ENCODE assay signal across 28 cellular contexts in genomic region chr7:80890391-80890790, GRCh38. TPM values are rescaled to one million over a fixed set of nuclear protein-coding genes. Genes with fewer than 3 reads are reported as not detected.
DNase-seq lines count a peak whose midpoint lies in the region; ATAC-seq and TF ChIP-seq lines count a peak whose summit lies in the region.
"Had no signal": no experiment of that assay in that cellular context is flagged by ENCODE, and none has a peak within 500 bp of the region (broad histone marks: within the 10 kb centered on the region; RNA-seq: fewer than 3 reads in every experiment).

No MANE protein-coding gene starts in this region.

- TF ChIP-seq POLR2A in gastroesophageal sphincter (IDR thresholded peaks at IDR 0.05): no peak

- H3K4me1 Mint-ChIP-seq in HFFc6 (ENCODE audit: low read depth): peaks cover 52% of the 10 kb centered on the region
- H3K4me1 Mint-ChIP-seq: activated B cell treated with CpG ODN at 0.5 μM for 24 hours, CD14-positive monocyte had no signal

- peak overlapping the region; percentile 59 for H3K27ac Mint-ChIP-seq in HFFc6
- H3K27ac Mint-ChIP-seq: activated B cell treated with CpG ODN at 0.5 μM for 24 hours; activated T-cell treated with anti-CD3 and anti-CD28 coated beads, Interleukin-2, amount 50 U/mL, for 72 hours; CD14-positive monocyte; immature natural killer cell had no signal

- peaks cover 1% of the 10 kb centered on the region; the same call in 1 of the 2 replicates for H3K27me3 Mint-ChIP-seq in HFFc6 (ENCODE audit: insufficient read depth)
- H3K27me3 Mint-ChIP-seq: activated B cell treated with CpG ODN at 0.5 μM for 24 hours had no signal

- H3K9ac ChIP-seq in subcutaneous abdominal adipose tissue (ENCODE audit: low read length in 5 of 5): peak overlapping the region in 1 of 5 donors; percentile 66

- peaks cover 4 to 35% (median 11%) of the 10 kb centered on the region in 3 donors for H3K4me1 ChIP-seq in gastroesophageal sphincter
- H3K4me1 ChIP-seq in subcutaneous abdominal adipose tissue (ENCODE audit: control insufficient read depth in 5 of 5, insufficient read depth in 5 of 5, low read length in 5 of 5): peaks cover 0 to 26% (median 8%) of the 10 kb centered on the region in 5 donors
- H3K4me1 ChIP-seq: adrenal gland had no signal

- ATAC-seq in gastroesophageal sphincter: no peak
- ATAC-seq in GM18519 (IDR thresholded peaks at IDR 0.05; ENCODE audit: low FRiP score, unreplicated experiment): no peak
- ATAC-seq: activated T-cell treated with anti-CD3 and anti-CD28 coated beads, Interleukin-2, amount 50 U/mL, for 72 hours; left lobe of liver had no signal

- POLR2A ChIA-PET in HEK293T (lab: Yijun Ruan, JAX): no interaction called here

- 8 to 14% methylated on average over 2 of the region's 2 CpGs for WGBS in gastroesophageal sphincter (ENCODE audit: low coverage in 1 of 2), 2 donors

- H3K9me3 Mint-ChIP-seq in HFFc6: no peaks in the 10 kb centered on the region
- H3K9me3 Mint-ChIP-seq: activated B cell treated with CpG ODN at 0.5 μM for 24 hours; activated T-cell treated with anti-CD3 and anti-CD28 coated beads, Interleukin-2, amount 50 U/mL, for 72 hours had no signal

- in situ Hi-C loops in SK-MEL-5 (cut with HindIII; ENCODE audit: low pct_unique_long_range_greater_than_20kb, low sequenced_read_pairs): no loop called here

- peaks cover 26% of the 10 kb centered on the region for H3K36me3 Mint-ChIP-seq in HFFc6 (ENCODE audit: low read depth)

- TF ChIP-seq CTCF in HFFc6 (IDR thresholded peaks at IDR 0.05): no peak
- TF ChIP-seq CTCF in gastroesophageal sphincter (IDR thresholded peaks at IDR 0.05): no peak
- no peak for TF ChIP-seq CTCF in GM10266 (IDR thresholded peaks at IDR 0.05; ENCODE audit: control insufficient read depth, insufficient read depth, low read depth, missing control alignments)

- CTCF ChIA-PET in HEK293T (lab: Yijun Ruan, JAX): interaction anchor here (0.6 kb wide), 1 partner anchor 189 kb away, joined by 4 read pairs; no protein-coding TSS in a partner anchor

- no peaks in the 10 kb centered on the region for H3K9me3 ChIP-seq in gastroesophageal sphincter
- H3K9me3 ChIP-seq in subcutaneous abdominal adipose tissue (ENCODE audit: control insufficient read depth in 5 of 5, low read length in 5 of 5): no peaks in the 10 kb centered on the region
- H3K9me3 ChIP-seq: adrenal gland, stomach, tibial nerve had no signal

- peak overlapping the region; percentile 62 for H3K4me3 Mint-ChIP-seq in HFFc6
- H3K4me3 Mint-ChIP-seq: activated B cell treated with CpG ODN at 0.5 μM for 24 hours; activated T-cell treated with anti-CD3 and anti-CD28 coated beads, Interleukin-2, amount 50 U/mL, for 72 hours; CD14-positive monocyte; immature natural killer cell had no signal

- no peaks in the 10 kb centered on the region for H3K27me3 ChIP-seq in gastroesophageal sphincter
- no peaks in the 10 kb centered on the region for H3K27me3 ChIP-seq in subcutaneous abdominal adipose tissue (ENCODE audit: control insufficient read depth in 5 of 5, insufficient read depth in 4 of 5, low read length in 5 of 5)
- H3K27me3 ChIP-seq: adrenal gland, brain microvascular endothelial cell, stomach, tibial nerve had no signal

- H3K4me3 ChIP-seq in gastroesophageal sphincter (no peak overlapping the region), subcutaneous abdominal adipose tissue (ENCODE audit: low read depth in 1 of 5, low read length in 5 of 5) (no peak overlapping the region)
- H3K4me3 ChIP-seq: adrenal gland, smooth muscle cell, stomach, tibial nerve had no signal

- H3K27ac ChIP-seq in gastroesophageal sphincter (peak overlapping the region; percentile 23 to 49 (median 47)), subcutaneous abdominal adipose tissue (ENCODE audit: low read depth, low read length) (peak overlapping the region; percentile 71)
- H3K27ac ChIP-seq: adrenal gland, brain microvascular endothelial cell had no signal

- no peak for TF ChIP-seq EP300 in gastroesophageal sphincter (IDR thresholded peaks at IDR 0.05)

- peaks cover 0 to 5% of the 10 kb centered on the region in 2 donors for H3K36me3 ChIP-seq in gastroesophageal sphincter
- H3K36me3 ChIP-seq in subcutaneous abdominal adipose tissue (ENCODE audit: control insufficient read depth in 5 of 5, insufficient read depth in 5 of 5, low read length in 5 of 5): peaks cover 0 to 6% (median 0%) of the 10 kb centered on the region in 5 donors
- H3K36me3 ChIP-seq: adrenal gland, brain microvascular endothelial cell, tibial nerve had no signal

- DNase-seq in HFFc6: no peak
- peak; percentile 15 for DNase-seq in SK-MEL-5 (ENCODE audit: low read depth, low spot score)
- DNase-seq in HEK293T (ENCODE audit: extremely low spot score): no peak
- DNase-seq in hepatic stellate cell (ENCODE audit: low spot score): no peak
- DNase-seq in GM10266 (ENCODE audit: extremely low spot score): no peak
- DNase-seq: activated B cell treated with CpG ODN at 0.5 μM for 24 hours; activated CD4-positive, alpha-beta T cell treated with anti-CD3 and anti-CD28 coated beads, Interleukin-2, amount 50 U/mL, for 1 hour; activated naive CD4-positive, alpha-beta T cell treated with Interleukin-2 at 50 U/mL for 16 hours; activated T-cell treated with anti-CD3 and anti-CD28 coated beads, Interleukin-2, amount 50 U/mL, for 72 hours; adrenal gland; brain microvascular endothelial cell; DND-41; GOT3; hypothalamus; immature natural killer cell; NCI-H446; NCI-H774; nucleus accumbens; SHP77; stimulated activated CD4-positive, alpha-beta T cell treated with anti-CD3 and anti-CD28 coated beads, Interleukin-1b, Interleukin-23, amount 100 ng/mL, for 48 hours; stomach had no signal

TF ChIP-seq in HEK293T, 16 proteins besides CTCF, POLR2A, EP300 and RAD21:
- TF ChIP-seq TARDBP (IDR thresholded peaks at IDR 0.05): no peak
- TF ChIP-seq PKNOX1 (IDR thresholded peaks at IDR 0.05): no peak
- no peak for TF ChIP-seq FOXK2 (IDR thresholded peaks at IDR 0.05)
- TF ChIP-seq SUZ12 (IDR thresholded peaks at IDR 0.05): no peak
- no peak for TF ChIP-seq ELF4 (IDR thresholded peaks at IDR 0.05)
- TF ChIP-seq FOXA1 (IDR thresholded peaks at IDR 0.05): no peak
- TF ChIP-seq ZNF384 (IDR thresholded peaks at IDR 0.05): no peak
- TF ChIP-seq FOXM1 (IDR thresholded peaks at IDR 0.05; ENCODE audit: borderline replicate concordance): no peak
- TF ChIP-seq BHLHE40 (IDR thresholded peaks at IDR 0.05; ENCODE audit: borderline replicate concordance): no peak
- TF ChIP-seq SP1 (IDR thresholded peaks at IDR 0.05): no peak
- TF ChIP-seq HDGF (IDR thresholded peaks at IDR 0.05; ENCODE audit: borderline replicate concordance): no peak
- TF ChIP-seq LEF1 (IDR thresholded peaks at IDR 0.05; ENCODE audit: borderline replicate concordance): no peak

RNA-seq across cellular contexts. Expression of gene SEMA3C, which starts 28.5 kb away (rescaled TPM):
- 10 to 100 TPM; 52.4 to 74.6 (median 61.4) TPM for total RNA-seq in HFFc6 (2021; fragmentation: NEBNext Ultra II Directional; extraction: Animal tissue kit (Norgen Biotek cat#: 25700))
- total RNA-seq in SK-MEL-5 (2014; rRNA removed; shearing (Covaris generic)): 26.2 and 26.4 TPM in 2 replicates
- 8.2 and 13.4 TPM in 2 replicates for polyA plus RNA-seq in SK-MEL-5 (2015; cell fraction: cytosol; rRNA removed)
- 20.2 and 21.4 TPM in 2 replicates for polyA plus RNA-seq in SK-MEL-5 (2015; cell fraction: nucleus; rRNA removed)
- total RNA-seq in gastroesophageal sphincter: 100 to 1,000 TPM; 115 to 189 (median 160) TPM
- total RNA-seq: activated B cell treated with CpG ODN at 0.5 μM for 24 hours; activated T-cell treated with anti-CD3 and anti-CD28 coated beads, Interleukin-2, amount 50 U/mL, for 72 hours had no signal
